9 cellular contexts compared by ENCODE assay signal in the genomic region with DNA sequence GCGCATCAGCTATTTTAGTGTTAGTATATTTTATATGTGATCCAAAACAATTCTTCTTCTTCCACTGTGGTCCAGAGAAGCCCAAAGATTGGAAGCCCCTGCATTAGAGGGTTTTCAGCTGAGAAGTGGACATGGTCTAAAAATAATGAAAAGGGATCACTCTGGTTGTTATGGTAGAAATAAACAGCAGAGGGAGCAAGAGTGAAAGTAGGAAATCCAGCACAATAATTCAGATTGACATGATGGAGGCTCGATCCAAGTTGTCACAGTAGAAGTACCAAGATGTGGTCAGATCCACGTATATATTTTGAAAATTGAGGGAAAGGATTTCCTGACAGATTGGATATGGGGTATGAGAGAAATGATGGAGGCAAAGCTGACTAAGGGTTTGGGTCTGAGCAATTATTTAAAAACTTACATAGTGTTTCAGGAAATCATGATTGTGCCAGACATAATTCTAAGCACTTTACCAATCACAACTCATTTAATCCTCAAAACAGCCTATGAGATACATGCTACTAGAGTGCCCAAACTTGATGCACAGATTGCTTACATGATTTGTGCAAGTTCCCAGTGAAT. TPM values are rescaled to one million over a fixed set of nuclear protein-coding genes. Genes with fewer than 3 reads are reported as not detected.
DNase-seq lines count a peak whose midpoint lies in the region; ATAC-seq and TF ChIP-seq lines count a peak whose summit lies in the region.
"Had no signal": no experiment of that assay in that cellular context is flagged by ENCODE, and none has a peak within 500 bp of the region (broad histone marks: within the 10 kb centered on the region; RNA-seq: fewer than 3 reads in every experiment).

No MANE protein-coding gene starts in this region.

- H3K4me2 ChIP-seq in PC-9: no peak overlapping the region
- H3K4me2 ChIP-seq: BLaER1 treated with 17β-estradiol and CSF1 and Interleukin-3, amounts not matched to agents 10 nM and 100 nM had no signal

- no TSS peak for BruUV-seq in PC-9 (replicated peaks; lab: Mats Ljungman, UMichigan)

- no peaks in the 10 kb centered on the region for H3K36me3 ChIP-seq in PC-9 (ENCODE audit: low read depth)
- H3K36me3 ChIP-seq in esophagus muscularis mucosa: peaks cover 0 to 9% (median 0%) of the 10 kb centered on the region in 4 donors

- no peaks in the 10 kb centered on the region for H4K20me1 ChIP-seq in PC-9 (ENCODE audit: insufficient read depth)
- H4K20me1 ChIP-seq: BLaER1 treated with 17β-estradiol and CSF1 and Interleukin-3, amounts not matched to agents 10 nM and 100 nM had no signal

- H3K27me3 Mint-ChIP-seq in activated CD8-positive, alpha-beta memory T cell treated with anti-CD3 and anti-CD28 coated beads, Interleukin-2, amount 10 ng/mL, durations not matched to agents 7 days and 5 days: peaks cover 2% of the 10 kb centered on the region

- TF ChIP-seq CTCF in PC-9 (conservative IDR thresholded peaks at IDR 0.05): peak; percentile 66
- peak; percentile 50 to 66 (median 53) for TF ChIP-seq CTCF in esophagus muscularis mucosa (IDR thresholded peaks at IDR 0.05)

- no peaks in the 10 kb centered on the region for H3F3A ChIP-seq in PC-9 (ENCODE audit: insufficient read depth, low read depth)

- H3K4me1 ChIP-seq in PC-9 (replicated peaks; ENCODE audit: insufficient read depth) (no peaks in the 10 kb centered on the region), esophagus muscularis mucosa (peaks cover 0 to 6% (median 0%) of the 10 kb centered on the region in 4 donors)

- no peaks in the 10 kb centered on the region for H3K27me3 ChIP-seq in PC-9 (ENCODE audit: insufficient read depth, low read depth)
- H3K27me3 ChIP-seq in esophagus muscularis mucosa: no peaks in the 10 kb centered on the region
- H3K27me3 ChIP-seq: BLaER1 treated with 17β-estradiol and CSF1 and Interleukin-3, amounts not matched to agents 10 nM and 100 nM had no signal

- CTCF ChIA-PET in PC-9 (lab: Charles Lee): interaction anchor here (0.7 to 2.3 kb wide), 2 partner anchors 8 to 62 kb away, joined by 3 to 19 read pairs; no protein-coding TSS in a partner anchor
- CTCF ChIA-PET in activated CD8-positive, alpha-beta memory T cell treated with anti-CD3 and anti-CD28 coated beads, Interleukin-2, amount 10 ng/mL, durations not matched to agents 7 days and 5 days (lab: Charles Lee): interaction anchor here (1.3 to 1.7 kb wide), 2 partner anchors 11 to 62 kb away, joined by 3 to 9 read pairs; no protein-coding TSS in a partner anchor

- TF ChIP-seq EP300 in esophagus muscularis mucosa (IDR thresholded peaks at IDR 0.05): no peak

- H3K9me3 ChIP-seq in PC-9 (ENCODE audit: insufficient read depth, low read depth) (no peaks in the 10 kb centered on the region), esophagus muscularis mucosa (no peaks in the 10 kb centered on the region)
- H3K9me3 ChIP-seq: BLaER1 treated with 17β-estradiol and CSF1 and Interleukin-3, amounts not matched to agents 10 nM and 100 nM had no signal

- WGBS in esophagus muscularis mucosa: 38% methylated on average over 3 of the region's 3 CpGs

- H3K27ac Mint-ChIP-seq in activated CD8-positive, alpha-beta memory T cell treated with anti-CD3 and anti-CD28 coated beads, Interleukin-2, amount 10 ng/mL, durations not matched to agents 7 days and 5 days: no peak overlapping the region

- H3K4me3 Mint-ChIP-seq in activated CD8-positive, alpha-beta memory T cell treated with anti-CD3 and anti-CD28 coated beads, Interleukin-2, amount 10 ng/mL, durations not matched to agents 7 days and 5 days: no peak overlapping the region

- POLR2A ChIA-PET in PC-9 (lab: Charles Lee; ENCODE audit: unreplicated experiment): no interaction called here

- DNase-seq in DMS153 (lab: John Stamatoyannopoulos, UW): peak; percentile 25
- DNase-seq in DMS153 treated with DMSO at 0.1 percent for 48 hours (lab: John Stamatoyannopoulos, UW; ENCODE audit: unreplicated experiment): no peak
- no peak for DNase-seq in PC-9
- DNase-seq in esophagus muscularis mucosa (ENCODE audit: extremely low spot score): no peak
- peak; percentile 93 for DNase-seq in pons (ENCODE audit: low spot score)
- DNase-seq in activated CD8-positive, alpha-beta memory T cell treated with anti-CD3 and anti-CD28 coated beads, Interleukin-2, amount 10 ng/mL, durations not matched to agents 7 days and 5 days: no peak
- DNase-seq in activated CD4-positive, alpha-beta T cell treated with anti-CD3 and anti-CD28 coated beads, Interleukin-2, amount 50 U/mL, for 4 hours: no peak

- H3K27ac ChIP-seq in PC-9: no peak overlapping the region
- no peak overlapping the region for H3K27ac ChIP-seq in esophagus muscularis mucosa (replicated peaks in 1 of 4)
- H3K27ac ChIP-seq: BLaER1 treated with 17β-estradiol and CSF1 and Interleukin-3, amounts not matched to agents 10 nM and 100 nM had no signal

- H2AFZ ChIP-seq in PC-9: no peak overlapping the region

- no peak for TF ChIP-seq POLR2A in esophagus muscularis mucosa (IDR thresholded peaks at IDR 0.05; ENCODE audit: low read depth)

- H3K9me3 Mint-ChIP-seq in activated CD8-positive, alpha-beta memory T cell treated with anti-CD3 and anti-CD28 coated beads, Interleukin-2, amount 10 ng/mL, durations not matched to agents 7 days and 5 days (ENCODE audit: low read depth): no peaks in the 10 kb centered on the region

- H3K79me2 ChIP-seq in PC-9 (ENCODE audit: low read depth): no peaks in the 10 kb centered on the region

- H3K4me1 Mint-ChIP-seq in activated CD8-positive, alpha-beta memory T cell treated with anti-CD3 and anti-CD28 coated beads, Interleukin-2, amount 10 ng/mL, durations not matched to agents 7 days and 5 days: no peaks in the 10 kb centered on the region

- intact Hi-C loops in PC-9 (cut with micrococcal nuclease; ENCODE audit: unreplicated experiment): loop anchor here (1.0 to 5.0 kb wide), 2 partner anchors 62 to 434 kb away; no protein-coding TSS in a partner anchor
- intact Hi-C loops in esophagus muscularis mucosa (cut with DNase I): loop anchor here (5.0 kb wide), 1 partner anchor 59 kb away; no protein-coding TSS in a partner anchor

- ATAC-seq in HG02798 (IDR thresholded peaks at IDR 0.05; ENCODE audit: poor library complexity, unreplicated experiment): peak; percentile 65
- ATAC-seq in activated CD8-positive, alpha-beta memory T cell treated with anti-CD3 and anti-CD28 coated beads, Interleukin-2, amount 10 ng/mL, durations not matched to agents 7 days and 5 days: no peak

- no peaks in the 10 kb centered on the region for H3K36me3 Mint-ChIP-seq in activated CD8-positive, alpha-beta memory T cell treated with anti-CD3 and anti-CD28 coated beads, Interleukin-2, amount 10 ng/mL, durations not matched to agents 7 days and 5 days

- no peaks in the 10 kb centered on the region for H3K9me2 ChIP-seq in PC-9 (ENCODE audit: insufficient read depth)

- no peak overlapping the region for H3K4me3 ChIP-seq in PC-9
- no peak overlapping the region for H3K4me3 ChIP-seq in esophagus muscularis mucosa
- H3K4me3 ChIP-seq: BLaER1 treated with 17β-estradiol and CSF1 and Interleukin-3, amounts not matched to agents 10 nM and 100 nM had no signal

RNA-seq across cellular contexts. Expression of a gene that starts 17.0 kb away (rescaled TPM):
- total RNA-seq in PC-9 (2021): 9.2 and 13.4 TPM in 2 replicates
- 1 to 10 TPM; 1.3 to 3.3 (median 2.7) TPM for total RNA-seq in esophagus muscularis mucosa
- not detected for total RNA-seq in activated CD8-positive, alpha-beta memory T cell treated with anti-CD3 and anti-CD28 coated beads, Interleukin-2, amount 10 ng/mL, durations not matched to agents 7 days and 5 days

RNA-seq across cellular contexts. Expression of a gene that starts 20.4 kb away (rescaled TPM):
- total RNA-seq in PC-9 (2021) (2.8 and 4.1 TPM in 2 replicates), esophagus muscularis mucosa (10 to 100 TPM; 27.5 to 45.9 (median 32.4) TPM)
- not detected for total RNA-seq in activated CD8-positive, alpha-beta memory T cell treated with anti-CD3 and anti-CD28 coated beads, Interleukin-2, amount 10 ng/mL, durations not matched to agents 7 days and 5 days

Comparison
In these comparisons a context has a peak if more than half of its experiments do, and no peak if none do; other contexts are left out.
1. DNase-seq: peak in DMS153 (single experiment) and pons (single experiment); none in DMS153 treated with DMSO at 0.1 percent for 48 hours (single experiment), PC-9 (0 of 2), esophagus muscularis mucosa (single experiment), activated CD8-positive, alpha-beta memory T cell treated with anti-CD3 and anti-CD28 coated beads, Interleukin-2, amount 10 ng/mL, durations not matched to agents 7 days and 5 days (single experiment) and activated CD4-positive, alpha-beta T cell treated with anti-CD3 and anti-CD28 coated beads, Interleukin-2, amount 50 U/mL, for 4 hours (0 of 2).